ENCODE assay signal across 29 cellular contexts in the genomic region with DNA sequence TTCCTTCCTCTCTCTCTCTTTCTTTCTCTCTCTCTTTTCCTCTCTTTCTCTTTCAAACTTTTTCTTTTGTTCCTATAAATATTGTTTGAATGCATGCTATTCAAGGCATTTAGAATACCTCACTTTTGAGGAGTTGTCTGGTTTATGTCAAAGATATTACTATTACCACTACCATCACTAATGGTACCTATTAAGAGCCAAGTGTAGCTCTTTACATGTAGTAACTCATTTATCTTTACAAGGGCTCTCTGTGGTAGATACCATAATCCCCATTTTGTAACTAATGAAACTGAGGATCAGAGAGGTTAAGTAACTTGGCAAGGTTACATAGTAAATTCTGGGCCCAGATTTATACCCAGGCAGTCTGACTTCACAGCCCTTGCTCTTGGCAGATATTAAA.
"Had no signal": no experiment of that assay in that cellular context is flagged by ENCODE, and none has a peak within 500 bp of the region (broad histone marks: within the 10 kb centered on the region; RNA-seq: fewer than 3 reads in every experiment).

No MANE protein-coding gene starts in this region.

- H3K9me3 ChIP-seq: adrenal gland had no signal

- H3K4me3 ChIP-seq: adrenal gland, K562 had no signal

- H3K27me3 Mint-ChIP-seq: activated CD8-positive, alpha-beta T cell treated with anti-CD3 and anti-CD28 coated beads for 36 hours; activated naive CD4-positive, alpha-beta T cell treated with anti-CD3 and anti-CD28 coated beads, Interleukin-2, amount 50 U/mL, for 24 hours; activated T-helper 17 cell treated with anti-CD3 and anti-CD28 coated beads, Interleukin-2, amount 50 U/mL, for 72 hours had no signal

- ATAC-seq: activated CD8-positive, alpha-beta T cell treated with anti-CD3 and anti-CD28 coated beads for 36 hours; activated T-cell treated with anti-CD3 and anti-CD28 coated beads, Interleukin-2, amount 50 U/mL, for 72 hours; activated T-helper 17 cell treated with anti-CD3 and anti-CD28 coated beads, Interleukin-2, amount 50 U/mL, for 72 hours; K562; Right ventricle myocardium inferior had no signal

- H3K27me3 ChIP-seq: adrenal gland, brain microvascular endothelial cell had no signal

- H3K36me3 ChIP-seq: adrenal gland, brain microvascular endothelial cell had no signal

- H3K4me3 Mint-ChIP-seq: activated CD4-positive, alpha-beta T cell treated with anti-CD3 and anti-CD28 coated beads, Interleukin-2, amount 10 ng/mL, durations not matched to agents 24 days and 14 days; activated CD8-positive, alpha-beta T cell treated with anti-CD3 and anti-CD28 coated beads for 36 hours; activated naive CD4-positive, alpha-beta T cell treated with anti-CD3 and anti-CD28 coated beads, Interleukin-2, amount 50 U/mL, for 24 hours; activated T-cell treated with anti-CD3 and anti-CD28 coated beads, Interleukin-2, amount 50 U/mL, for 72 hours; activated T-helper 17 cell treated with anti-CD3 and anti-CD28 coated beads, Interleukin-2, amount 50 U/mL, for 72 hours had no signal

- DNase-seq: activated CD4-positive, alpha-beta T cell treated with anti-CD3 and anti-CD28 coated beads, Interleukin-2, amount 10 ng/mL, durations not matched to agents 24 days and 14 days; activated CD4-positive, alpha-beta T cell treated with anti-CD3 and anti-CD28 coated beads, Interleukin-2, amount 50 U/mL, for 4 hours; activated CD8-positive, alpha-beta T cell treated with anti-CD3 and anti-CD28 coated beads for 36 hours; activated effector memory CD4-positive, alpha-beta T cell treated with anti-CD3 and anti-CD28 coated beads, Interleukin-2, amount 50 U/mL, for 16 hours; activated naive CD4-positive, alpha-beta T cell; activated T-cell treated with anti-CD3 and anti-CD28 coated beads, Interleukin-2, amount 50 U/mL, for 1 hour; activated T-cell treated with anti-CD3 and anti-CD28 coated beads, Interleukin-2, amount 50 U/mL, for 72 hours; adrenal gland; anterior cingulate cortex; brain microvascular endothelial cell; central memory CD4-positive, alpha-beta T cell; NCI-H1105; NCI-H1417 treated with DMSO at 0.1 percent for 48 hours; NCI-H1930; NCI-H2081 treated with DMSO at 0.1 percent for 48 hours; NCI-H226; NCI-H446 treated with DMSO at 0.1 percent for 48 hours; NCI-H524; NCI-H69; NCI-H82; SIG-M5; T1000; WERI-Rb-1 had no signal

- H3K9me3 Mint-ChIP-seq: activated CD4-positive, alpha-beta T cell treated with anti-CD3 and anti-CD28 coated beads, Interleukin-2, amount 10 ng/mL, durations not matched to agents 24 days and 14 days; activated T-cell treated with anti-CD3 and anti-CD28 coated beads, Interleukin-2, amount 50 U/mL, for 72 hours; activated T-helper 17 cell treated with anti-CD3 and anti-CD28 coated beads, Interleukin-2, amount 50 U/mL, for 72 hours had no signal

- FAIRE-seq: K562, RCC 7860 had no signal

- H3K27ac Mint-ChIP-seq: activated CD4-positive, alpha-beta T cell treated with anti-CD3 and anti-CD28 coated beads, Interleukin-2, amount 10 ng/mL, durations not matched to agents 24 days and 14 days; activated CD8-positive, alpha-beta T cell treated with anti-CD3 and anti-CD28 coated beads for 36 hours; activated naive CD4-positive, alpha-beta T cell treated with anti-CD3 and anti-CD28 coated beads, Interleukin-2, amount 50 U/mL, for 24 hours; activated T-cell treated with anti-CD3 and anti-CD28 coated beads, Interleukin-2, amount 50 U/mL, for 72 hours; activated T-helper 17 cell treated with anti-CD3 and anti-CD28 coated beads, Interleukin-2, amount 50 U/mL, for 72 hours had no signal

- H3K27ac ChIP-seq: adrenal gland, brain microvascular endothelial cell, RWPE1, WERI-Rb-1 had no signal

- H3K4me1 Mint-ChIP-seq: activated CD4-positive, alpha-beta T cell treated with anti-CD3 and anti-CD28 coated beads, Interleukin-2, amount 10 ng/mL, durations not matched to agents 24 days and 14 days; activated naive CD4-positive, alpha-beta T cell treated with anti-CD3 and anti-CD28 coated beads, Interleukin-2, amount 50 U/mL, for 24 hours; activated T-helper 17 cell treated with anti-CD3 and anti-CD28 coated beads, Interleukin-2, amount 50 U/mL, for 72 hours had no signal
